ENCODE assay signal across 20 cellular contexts in genomic region chr9:81456431-81456970, GRCh38.
DNase-seq lines count a peak whose midpoint lies in the region; ATAC-seq, FAIRE-seq and TF ChIP-seq lines count a peak whose summit lies in the region.
"Had no signal": no experiment of that assay in that cellular context is flagged by ENCODE, and none has a peak within 500 bp of the region (broad histone marks: within the 10 kb centered on the region; RNA-seq: fewer than 3 reads in every experiment).

No MANE protein-coding gene starts in this region.

- intact Hi-C loops in left lung (cut with DNase I): no loop called here

- ATAC-seq in left lung (no peak), GM21528 (IDR thresholded peaks at IDR 0.05; ENCODE audit: low FRiP score, unreplicated experiment) (no peak)
- ATAC-seq: activated T-cell treated with anti-CD3 and anti-CD28 coated beads, Interleukin-2, amount 50 U/mL, for 4 hours; CD8-positive, alpha-beta T cell; gastroesophageal sphincter; GM12878 had no signal

- POLR2A ChIA-PET in HEK293T (lab: Yijun Ruan, JAX): no interaction called here

- H3K4me2 ChIP-seq in skeletal muscle satellite cell (ENCODE audit: low read length): peak overlapping the region; percentile 22
- H3K4me2 ChIP-seq: SK-N-SH had no signal

- H3K27me3 ChIP-seq in bronchial epithelial cell (ENCODE audit: control insufficient read depth, insufficient read depth, low read length) (no peaks in the 10 kb centered on the region), skeletal muscle satellite cell (ENCODE audit: control insufficient read depth, insufficient read depth, low read length) (no peaks in the 10 kb centered on the region), left lung (no peaks in the 10 kb centered on the region)
- H3K27me3 ChIP-seq: gastroesophageal sphincter, stomach had no signal

- H3K9me3 ChIP-seq in skeletal muscle satellite cell (replicated peaks; ENCODE audit: low read length) (no peaks in the 10 kb centered on the region), left lung (no peaks in the 10 kb centered on the region)
- H3K9me3 ChIP-seq: gastroesophageal sphincter, SK-N-SH, stomach had no signal

- CTCF ChIA-PET in HEK293T (lab: Yijun Ruan, JAX): no interaction called here

- H3K4me1 ChIP-seq in skeletal muscle satellite cell (ENCODE audit: control insufficient read depth, insufficient read depth, low read length): peaks cover 13% of the 10 kb centered on the region
- no peaks in the 10 kb centered on the region for H3K4me1 ChIP-seq in left lung

- H3K4me3 ChIP-seq in bronchial epithelial cell (ENCODE audit: low read depth, low read length) (no peak overlapping the region), skeletal muscle satellite cell (ENCODE audit: low read length) (no peak overlapping the region), left lung (no peak overlapping the region)
- H3K4me3 ChIP-seq: gastroesophageal sphincter, GM12878, stomach had no signal

- TF ChIP-seq CTCF in bronchial epithelial cell (IDR thresholded peaks at IDR 0.05; ENCODE audit: insufficient read depth, low read length, severe bottlenecking) (no peak), left lung (IDR thresholded peaks at IDR 0.05) (no peak)

- DNase-seq in NCI-H2171 treated with DMSO at 0.1 percent for 48 hours (lab: John Stamatoyannopoulos, UW) (peak; percentile 26), NCI-H2171 (lab: John Stamatoyannopoulos, UW) (no peak), NCI-H226 (peak; percentile 75), bronchial epithelial cell (ENCODE audit: low read depth) (peak; percentile 21), left lung (no peak), HEK293T (ENCODE audit: extremely low spot score) (no peak)
- DNase-seq: activated naive CD8-positive, alpha-beta T cell treated with anti-CD3 and anti-CD28 coated beads for 36 hours; activated T-cell treated with anti-CD3 and anti-CD28 coated beads, Interleukin-2, amount 50 U/mL, for 4 hours; CD8-positive, alpha-beta T cell; NCI-H345; nephron progenitor cell; SK-N-SH; stomach had no signal

- no peak overlapping the region for H3K9ac ChIP-seq in skeletal muscle satellite cell (ENCODE audit: low read depth, low read length)
- H3K9ac ChIP-seq: SK-N-SH had no signal

- H3K27ac ChIP-seq in left lung: no peak overlapping the region
- H3K27ac ChIP-seq: gastroesophageal sphincter, stomach had no signal

- no peak for FAIRE-seq in bronchial epithelial cell (lab: Jason Lieb, UNC)
- FAIRE-seq: A204.1, GM12878, TTC549, urothelium cell line had no signal

- H3K36me3 ChIP-seq in bronchial epithelial cell (ENCODE audit: control insufficient read depth, insufficient read depth, low read length): no peaks in the 10 kb centered on the region
- no peaks in the 10 kb centered on the region for H3K36me3 ChIP-seq in skeletal muscle satellite cell (ENCODE audit: insufficient read depth, low read length)
- H3K36me3 ChIP-seq in left lung: no peaks in the 10 kb centered on the region
- H3K36me3 ChIP-seq: gastroesophageal sphincter, stomach had no signal

TF ChIP-seq in HEK293T, 16 proteins besides CTCF, POLR2A, EP300 and RAD21:
- no peak for TF ChIP-seq BHLHE40 (IDR thresholded peaks at IDR 0.05; ENCODE audit: borderline replicate concordance)
- no peak for TF ChIP-seq ELF4 (IDR thresholded peaks at IDR 0.05)
- no peak for TF ChIP-seq FOXK2 (IDR thresholded peaks at IDR 0.05)
- TF ChIP-seq L3MBTL2 (conservative IDR thresholded peaks at IDR 0.05): no peak
- no peak for TF ChIP-seq HDGF (IDR thresholded peaks at IDR 0.05; ENCODE audit: borderline replicate concordance)
- TF ChIP-seq SP1 (IDR thresholded peaks at IDR 0.05): no peak
- no peak for TF ChIP-seq PKNOX1 (IDR thresholded peaks at IDR 0.05)
- TF ChIP-seq NFRKB (IDR thresholded peaks at IDR 0.05): no peak
- no peak for TF ChIP-seq SUZ12 (IDR thresholded peaks at IDR 0.05)
- no peak for TF ChIP-seq ARNT (IDR thresholded peaks at IDR 0.05)
- TF ChIP-seq FOXM1 (IDR thresholded peaks at IDR 0.05; ENCODE audit: borderline replicate concordance): no peak
- no peak for TF ChIP-seq LEF1 (IDR thresholded peaks at IDR 0.05; ENCODE audit: borderline replicate concordance)
- no peak for TF ChIP-seq TARDBP (IDR thresholded peaks at IDR 0.05)
- no peak for TF ChIP-seq FOXA1 (IDR thresholded peaks at IDR 0.05)
- TF ChIP-seq ZNF384 (IDR thresholded peaks at IDR 0.05): no peak
- TF ChIP-seq CTBP1 (IDR thresholded peaks at IDR 0.05; ENCODE audit: borderline replicate concordance): no peak

Comparison
In these comparisons a context has a peak if more than half of its experiments do, and no peak if none do; other contexts are left out.
1. DNase-seq: peak in NCI-H2171 treated with DMSO at 0.1 percent for 48 hours (single experiment), NCI-H226 (single experiment) and bronchial epithelial cell (single experiment); none in NCI-H2171 (single experiment), left lung (0 of 2) and HEK293T (single experiment).